In genomic region chr7:1201916-1202315, GRCh38 we compare ENCODE assay signal across 9 cellular contexts. TPM values are rescaled to one million over a fixed set of nuclear protein-coding genes. Genes with fewer than 3 reads are reported as not detected.
"Had no signal": no experiment of that assay in that cellular context is flagged by ENCODE, and none has a peak within 500 bp of the region (broad histone marks: within the 10 kb centered on the region; RNA-seq: fewer than 3 reads in every experiment).

No MANE protein-coding gene starts in this region.

- FAIRE-seq: H1, H54, HTR-8/SVneo, K562 had no signal

- ATAC-seq: GM23338, K562 had no signal

- DNase-seq: HCEC 1CT, IMR-90, KG1 had no signal

- H3K4me3 ChIP-seq: GM23338, K562 had no signal

- H3K4me2 ChIP-seq: GM23338 had no signal

- H2AFZ ChIP-seq: GM23338 had no signal

RNA-seq across cellular contexts. Expression of gene UNCX, which starts 30.8 kb away (rescaled TPM):
- total RNA-seq: GM23338, H1, HT-29, IMR-90, K562 had no signal
- polyA plus RNA-seq: GM23338, H1, IMR-90, K562 had no signal
